8 cellular contexts compared by ENCODE assay signal in genomic region chr2:218301176-218301819, GRCh38. TPM values are rescaled to one million over a fixed set of nuclear protein-coding genes. Genes with fewer than 3 reads are reported as not detected.
DNase-seq lines count a peak whose midpoint lies in the region; ATAC-seq and TF ChIP-seq lines count a peak whose summit lies in the region.

No MANE protein-coding gene starts in this region.

- H3K36me3 Mint-ChIP-seq in activated naive CD4-positive, alpha-beta T cell treated with anti-CD3 and anti-CD28 coated beads, Interleukin-2, amount 50 U/mL, for 72 hours: no peaks in the 10 kb centered on the region

- no peaks in the 10 kb centered on the region for H3K9me3 Mint-ChIP-seq in activated naive CD4-positive, alpha-beta T cell treated with anti-CD3 and anti-CD28 coated beads, Interleukin-2, amount 50 U/mL, for 72 hours

- TF ChIP-seq CTCF in DND-41 (IDR thresholded peaks at IDR 0.05; ENCODE audit: borderline replicate concordance, extremely low read depth, low read length, poor library complexity, severe bottlenecking) (peak; percentile 94), HFF-Myc (IDR thresholded peaks at IDR 0.05; ENCODE audit: low read depth, low read length, missing control alignments) (peak; percentile 94), heart left ventricle (IDR thresholded peaks at IDR 0.05) (peak; percentile 94 to 99 (median 97))

- H3K27ac Mint-ChIP-seq in activated naive CD4-positive, alpha-beta T cell treated with anti-CD3 and anti-CD28 coated beads, Interleukin-2, amount 50 U/mL, for 72 hours: peak overlapping the region in 1 of 2 donors; percentile 48

- H3K9me3 ChIP-seq in DND-41 (ENCODE audit: insufficient read depth, low read length, severe bottlenecking): no peaks in the 10 kb centered on the region
- no peaks in the 10 kb centered on the region for H3K9me3 ChIP-seq in heart left ventricle

- H4K20me1 ChIP-seq in DND-41 (ENCODE audit: insufficient read depth, low read length): no peaks in the 10 kb centered on the region

- intact Hi-C loops in heart left ventricle (cut with DNase I): loop anchor here (1.0 to 10.0 kb wide), 10 partner anchors 54 to 166 kb away; partner anchors contain the start of genes CATIP (in 7 of the 10) and CTDSP1 (in 2 of the 10)

- H3K4me1 ChIP-seq in DND-41 (ENCODE audit: insufficient read depth, low read length): peaks cover 5% of the 10 kb centered on the region
- H3K4me1 ChIP-seq in heart left ventricle: peaks cover 0 to 7% (median 0%) of the 10 kb centered on the region in 12 donors

- H3K27me3 ChIP-seq in DND-41 (ENCODE audit: insufficient read depth, low read length, poor library complexity): no peaks in the 10 kb centered on the region
- H3K27me3 ChIP-seq in heart left ventricle: no peaks in the 10 kb centered on the region

- no peak for TF ChIP-seq POLR2A in heart left ventricle (IDR thresholded peaks at IDR 0.05)

- H3K4me3 ChIP-seq in DND-41 (ENCODE audit: low read depth in 1 of 2, low read length in 2 of 2) (no peak overlapping the region), HFF-Myc (replicated peaks; ENCODE audit: low read depth, low read length) (no peak overlapping the region), heart left ventricle (no peak overlapping the region)

- DNase-seq in DND-41: peak; percentile 90
- DNase-seq in HFF-Myc (ENCODE audit: extremely low read depth, low read depth): peak; percentile 77
- peak; percentile 23 for DNase-seq in NCI-H1417 treated with DMSO at 0.1 percent for 48 hours (lab: John Stamatoyannopoulos, UW)
- peak; percentile 81 for DNase-seq in SKM-1 treated with dmso at 0.1 percent for 144 hours (lab: John Stamatoyannopoulos, UW; ENCODE audit: unreplicated experiment)
- peak; percentile 80 to 90 for DNase-seq in activated naive CD4-positive, alpha-beta T cell treated with anti-CD3 and anti-CD28 coated beads, Interleukin-2, amount 50 U/mL, for 72 hours (ENCODE audit: low spot score in 2 of 2)
- DNase-seq in heart left ventricle: peak; percentile 75 to 87 (median 83)
- peak; percentile 77 for DNase-seq in putamen (ENCODE audit: low spot score)

- no peaks in the 10 kb centered on the region for H3K36me3 ChIP-seq in DND-41 (ENCODE audit: insufficient read depth, low read length)
- no peaks in the 10 kb centered on the region for H3K36me3 ChIP-seq in heart left ventricle

- no peak overlapping the region for H3K4me2 ChIP-seq in DND-41 (ENCODE audit: insufficient read depth, low read length)

- peak overlapping the region; percentile 74 for H2AFZ ChIP-seq in DND-41 (ENCODE audit: low read depth, low read length)

- H3K79me2 ChIP-seq in DND-41 (ENCODE audit: insufficient read depth, low read length): no peaks in the 10 kb centered on the region

- H3K27ac ChIP-seq in DND-41 (ENCODE audit: low read length) (peak overlapping the region; percentile 57; the same call in 1 of the 2 replicates), heart left ventricle (no peak overlapping the region)

- WGBS in heart left ventricle, 4 donors: 5 to 10% (median 9%) methylated on average over 9 of the region's 9 CpGs

- ATAC-seq in DND-41 (ENCODE audit: insufficient read depth, low read depth): peak; percentile 96
- ATAC-seq in activated naive CD4-positive, alpha-beta T cell treated with anti-CD3 and anti-CD28 coated beads, Interleukin-2, amount 50 U/mL, for 72 hours: peak; percentile 88 to 94
- peak; percentile 78 to 86 (median 82) for ATAC-seq in heart left ventricle
- no peak for ATAC-seq in GM18519 (IDR thresholded peaks at IDR 0.05; ENCODE audit: low FRiP score, unreplicated experiment)

- peak overlapping the region; percentile 34 for H3K9ac ChIP-seq in DND-41 (ENCODE audit: low read depth, low read length)

RNA-seq across cellular contexts. Expression of gene TMBIM1, which starts 9.0 kb away (rescaled TPM):
- 10 to 100 TPM; 46.1 to 47.5 TPM for total RNA-seq in activated naive CD4-positive, alpha-beta T cell treated with anti-CD3 and anti-CD28 coated beads, Interleukin-2, amount 50 U/mL, for 72 hours
- 100 to 1,000 TPM in 7 of 9 donors, 10 to 100 TPM in 2; 89.1 to 173 (median 126) TPM for total RNA-seq in heart left ventricle
- polyA plus RNA-seq in heart left ventricle: 100 to 1,000 TPM in 1 of 2 donors, 10 to 100 TPM in 1; 41.8 to 208 TPM

RNA-seq across cellular contexts. Expression of gene PNKD, which starts 31.0 kb away (rescaled TPM):
- total RNA-seq in activated naive CD4-positive, alpha-beta T cell treated with anti-CD3 and anti-CD28 coated beads, Interleukin-2, amount 50 U/mL, for 72 hours: 10 to 100 TPM; 25.1 to 30.4 TPM
- 10 to 100 TPM; 53.8 to 78.7 (median 72.5) TPM for total RNA-seq in heart left ventricle
- polyA plus RNA-seq in heart left ventricle: 100 to 1,000 TPM in 1 of 2 donors, 10 to 100 TPM in 1; 54.6 to 146 TPM

RNA-seq across cellular contexts. Expression of gene AAMP, which starts 31.4 kb away (rescaled TPM):
- total RNA-seq in activated naive CD4-positive, alpha-beta T cell treated with anti-CD3 and anti-CD28 coated beads, Interleukin-2, amount 50 U/mL, for 72 hours: 10 to 100 TPM; 67.7 to 68.4 TPM
- 100 to 1,000 TPM in 2 of 9 donors, 10 to 100 TPM in 7; 51.6 to 127 (median 58.0) TPM for total RNA-seq in heart left ventricle
- 100 to 1,000 TPM in 1 of 2 donors, 10 to 100 TPM in 1; 58.6 to 150 TPM for polyA plus RNA-seq in heart left ventricle

RNA-seq across cellular contexts. Expression of gene GPBAR1, which starts 40.5 kb away (rescaled TPM):
- under 1 TPM; 0.46 to 0.88 TPM for total RNA-seq in activated naive CD4-positive, alpha-beta T cell treated with anti-CD3 and anti-CD28 coated beads, Interleukin-2, amount 50 U/mL, for 72 hours
- total RNA-seq in heart left ventricle: 1 to 10 TPM in 6 of 9 donors, under 1 TPM in 3; 0.52 to 4.7 (median 1.2) TPM
- 1 to 10 TPM in 1 of 2 donors, under 1 TPM in 1; 1.00 to 1.8 TPM for polyA plus RNA-seq in heart left ventricle

RNA-seq across cellular contexts. Expression of gene CATIP, which starts 55.4 kb away (rescaled TPM):
- not detected for total RNA-seq in activated naive CD4-positive, alpha-beta T cell treated with anti-CD3 and anti-CD28 coated beads, Interleukin-2, amount 50 U/mL, for 72 hours
- under 1 TPM in 1 of 9 donors, not detected in 8; 0.18 TPM for total RNA-seq in heart left ventricle
- polyA plus RNA-seq in heart left ventricle: under 1 TPM in 1 of 2 donors, not detected in 1; 0.07 TPM

Comparison
In these comparisons a context has a peak if more than half of its experiments do, and no peak if none do; other contexts are left out.
1. DNase-seq: peak in every context shown above with its lines; median percentile 90 in DND-41; 85 in activated naive CD4-positive, alpha-beta T cell treated with anti-CD3 and anti-CD28 coated beads, Interleukin-2, amount 50 U/mL, for 72 hours; 83 in heart left ventricle; 81 in SKM-1 treated with dmso at 0.1 percent for 144 hours; 77 in HFF-Myc; 77 in putamen; 23 in NCI-H1417 treated with DMSO at 0.1 percent for 48 hours.